Comparison of ENCODE assay signal across 11 cellular contexts in genomic region chrX:112819013-112819635, GRCh38. TPM values are rescaled to one million over a fixed set of nuclear protein-coding genes. Genes with fewer than 3 reads are reported as not detected.
A peak's percentile ranks its signal among the peaks of the same experiment; 100 is the strongest.
DNase-seq lines count a peak whose midpoint lies in the region; ATAC-seq and TF ChIP-seq lines count a peak whose summit lies in the region.
"Had no signal": no experiment of that assay in that cellular context is flagged by ENCODE, and none has a peak within 500 bp of the region (broad histone marks: within the 10 kb centered on the region; RNA-seq: fewer than 3 reads in every experiment).

No MANE protein-coding gene starts in this region.

- no peak overlapping the region for H3K27ac Mint-ChIP-seq in endodermal cell
- H3K27ac Mint-ChIP-seq: activated naive CD8-positive, alpha-beta T cell treated with anti-CD3 and anti-CD28 coated beads, Interleukin-2, amount 50 U/mL, for 24 hours had no signal

- DNase-seq in AG04449 (ENCODE audit: low read depth, low spot score) (peak; percentile 57), HT1080 (ENCODE audit: low read depth) (peak; percentile 14), left lung (no peak), endodermal cell (no peak), OCI-M2 (lab: John Stamatoyannopoulos, UW; ENCODE audit: unreplicated experiment) (no peak), occipital lobe (lab: John Stamatoyannopoulos, UW) (no peak)
- DNase-seq: activated naive CD8-positive, alpha-beta T cell treated with anti-CD3 and anti-CD28 coated beads, Interleukin-2, amount 50 U/mL, for 24 hours; lower lobe of right lung had no signal

- peak; percentile 76 for ATAC-seq in left lung
- ATAC-seq in GM18505 (IDR thresholded peaks at IDR 0.05; ENCODE audit: unreplicated experiment): no peak
- ATAC-seq: activated naive CD8-positive, alpha-beta T cell treated with anti-CD3 and anti-CD28 coated beads, Interleukin-2, amount 50 U/mL, for 24 hours had no signal

- H3K27me3 ChIP-seq in esophagus (ENCODE audit: control insufficient read depth in 1 of 2, insufficient read depth in 2 of 2, low read length in 2 of 2) (peaks cover 0 to 8% of the 10 kb centered on the region in 2 donors), left lung (no peaks in the 10 kb centered on the region), endodermal cell (ENCODE audit: control insufficient read depth, insufficient read depth, low read length, poor library complexity, severe bottlenecking) (no peaks in the 10 kb centered on the region)

- H3K4me3 ChIP-seq in AG04449 (ENCODE audit: low read depth, low read length) (peak overlapping the region; percentile 40), esophagus (ENCODE audit: low read depth in 1 of 2, low read length in 2 of 2) (no peak overlapping the region), left lung (no peak overlapping the region), endodermal cell (ENCODE audit: low read length) (no peak overlapping the region)
- H3K4me3 ChIP-seq: BLaER1, lower lobe of right lung had no signal

- H3K9ac ChIP-seq in endodermal cell (ENCODE audit: extremely low read depth, low read length, poor library complexity, severe bottlenecking): no peak overlapping the region
- H3K9ac ChIP-seq: BLaER1 had no signal

- intact Hi-C loops in left lung (cut with DNase I): no loop called here

- no peak for TF ChIP-seq CTCF in AG04449 (IDR thresholded peaks at IDR 0.05; ENCODE audit: insufficient read depth, low read length, missing control alignments)
- no peak for TF ChIP-seq CTCF in left lung (IDR thresholded peaks at IDR 0.05)
- no peak for TF ChIP-seq CTCF in endodermal cell (conservative IDR thresholded peaks at IDR 0.05)

- peaks cover 18% of the 10 kb centered on the region for H3K36me3 Mint-ChIP-seq in endodermal cell (ENCODE audit: low read depth)

- H3K36me3 ChIP-seq in esophagus (ENCODE audit: control insufficient read depth in 2 of 2, insufficient read depth in 2 of 2, low read length in 1 of 2): no peaks in the 10 kb centered on the region
- no peaks in the 10 kb centered on the region for H3K36me3 ChIP-seq in left lung
- peaks cover 6% of the 10 kb centered on the region for H3K36me3 ChIP-seq in endodermal cell (ENCODE audit: control insufficient read depth, insufficient read depth, low read length)
- H3K36me3 ChIP-seq: lower lobe of right lung had no signal

- H3K4me1 ChIP-seq in esophagus (ENCODE audit: control insufficient read depth in 2 of 2, insufficient read depth in 2 of 2, low read length in 1 of 2): peaks cover 3 to 9% of the 10 kb centered on the region in 2 donors
- peaks cover 0 to 4% of the 10 kb centered on the region in 2 donors for H3K4me1 ChIP-seq in left lung
- H3K4me1 ChIP-seq in endodermal cell (ENCODE audit: control insufficient read depth, insufficient read depth, low read length): no peaks in the 10 kb centered on the region

- H3K27me3 Mint-ChIP-seq in endodermal cell (ENCODE audit: insufficient read depth): peaks cover 8% of the 10 kb centered on the region
- H3K27me3 Mint-ChIP-seq: activated naive CD8-positive, alpha-beta T cell treated with anti-CD3 and anti-CD28 coated beads, Interleukin-2, amount 50 U/mL, for 24 hours had no signal

- H3K4me1 Mint-ChIP-seq in endodermal cell: peaks cover 26% of the 10 kb centered on the region

- CTCF ChIA-PET in AG04449 (lab: Yijun Ruan, JAX): no interaction called here

- H3K9me3 ChIP-seq in esophagus (ENCODE audit: control insufficient read depth in 2 of 2, insufficient read depth in 1 of 2, low read depth in 1 of 2, low read length in 1 of 2) (no peaks in the 10 kb centered on the region), left lung (no peaks in the 10 kb centered on the region), endodermal cell (ENCODE audit: control insufficient read depth, low read length) (no peaks in the 10 kb centered on the region)
- H3K9me3 ChIP-seq: BLaER1, lower lobe of right lung had no signal

- 15 to 20% methylated on average over 2 of the region's 2 CpGs for WGBS in esophagus, 2 donors
- WGBS in endodermal cell (ENCODE audit: insufficient coverage in 1 of 2, insufficient read length in 1 of 2), 2 experiments: 60 to 95% methylated on average over 1 to 2 of the region's 2 CpGs

- no peak overlapping the region for H3K4me3 Mint-ChIP-seq in endodermal cell
- H3K4me3 Mint-ChIP-seq: activated naive CD8-positive, alpha-beta T cell treated with anti-CD3 and anti-CD28 coated beads, Interleukin-2, amount 50 U/mL, for 24 hours had no signal

- TF ChIP-seq POLR2A in GM18505 (IDR thresholded peaks at IDR 0.05; ENCODE audit: borderline replicate concordance, extremely low read depth, insufficient read depth, insufficient read length): no peak

- POLR2A ChIA-PET in AG04449 (lab: Yijun Ruan, JAX): no interaction called here

- no peaks in the 10 kb centered on the region for H3K9me3 Mint-ChIP-seq in endodermal cell
- H3K9me3 Mint-ChIP-seq: activated naive CD8-positive, alpha-beta T cell treated with anti-CD3 and anti-CD28 coated beads, Interleukin-2, amount 50 U/mL, for 24 hours had no signal

- H3K27ac ChIP-seq in esophagus (ENCODE audit: low read depth in 2 of 2, low read length in 1 of 2) (peak overlapping the region; percentile 26 to 29), left lung (peak overlapping the region in 1 of 2 donors; percentile 26), endodermal cell (ENCODE audit: low read depth, low read length) (no peak overlapping the region)
- H3K27ac ChIP-seq: BLaER1, lower lobe of right lung had no signal

RNA-seq across cellular contexts. Expression of gene AMOT, which starts 21.5 kb away (rescaled TPM):
- 2.7 and 7.9 TPM in 2 replicates for total RNA-seq in HT1080 (2014; rRNA removed; shearing (Covaris generic))
- 0.88 and 0.97 TPM in 2 replicates for polyA plus RNA-seq in HT1080 (2015; cell fraction: cytosol; rRNA removed)
- 14.4 and 18.5 TPM in 2 replicates for polyA plus RNA-seq in HT1080 (2015; cell fraction: nucleus; rRNA removed)
- under 1 TPM; 0.77 to 0.89 TPM for polyA plus RNA-seq in esophagus
- total RNA-seq in left lung (10 to 100 TPM in 1 of 2 donors, 1 to 10 TPM in 1; 7.5 to 31.0 TPM), endodermal cell (10 to 100 TPM; 41.3 to 59.8 TPM), occipital lobe (10.8 TPM)
- polyA plus RNA-seq in endodermal cell (2013, experiment 1 of 2): 39.4 TPM
- polyA plus RNA-seq in endodermal cell (2013, experiment 2 of 2): 39.7 TPM

Comparison
In these comparisons a context has a peak if more than half of its experiments do, and no peak if none do; other contexts are left out.
1. DNase-seq: peak in AG04449 (single experiment) and HT1080 (single experiment); none in left lung (0 of 2), endodermal cell (single experiment), OCI-M2 (single experiment) and occipital lobe (single experiment).